ENCODE assay signal across 8 cellular contexts in genomic region chr5:122844916-122845252, GRCh38. TPM values are rescaled to one million over a fixed set of nuclear protein-coding genes. Genes with fewer than 3 reads are reported as not detected.
DNase-seq lines count a peak whose midpoint lies in the region; ATAC-seq, FAIRE-seq and TF ChIP-seq lines count a peak whose summit lies in the region.

No MANE protein-coding gene starts in this region.

- intact Hi-C loops in colonic mucosa (cut with DNase I), result no loop called here

- TF ChIP-seq CTCF in colonic mucosa (IDR thresholded peaks at IDR 0.05), result no peak

- H3K27me3 ChIP-seq in HUES6 (ENCODE audit: control insufficient read depth, insufficient read depth, low read length) (peaks cover 9% of the 10 kb centered on the region; the same call in 1 of the 2 replicates), colonic mucosa (no peaks in the 10 kb centered on the region), mucosa of stomach (ENCODE audit: control insufficient read depth, insufficient read depth, low read length) (no peaks in the 10 kb centered on the region)

- peaks cover 24% of the 10 kb centered on the region for H3K4me1 ChIP-seq in HUES6 (ENCODE audit: control insufficient read depth, insufficient read depth, low read length)
- no peaks in the 10 kb centered on the region for H3K4me1 ChIP-seq in colonic mucosa
- peaks cover 8% of the 10 kb centered on the region for H3K4me1 ChIP-seq in mucosa of stomach (ENCODE audit: control insufficient read depth, insufficient read depth, low read length)

- H3K9me3 ChIP-seq in HUES6 (ENCODE audit: control insufficient read depth, insufficient read depth, low read depth, low read length) (no peaks in the 10 kb centered on the region), colonic mucosa (no peaks in the 10 kb centered on the region), mucosa of stomach (ENCODE audit: control insufficient read depth, low read length) (no peaks in the 10 kb centered on the region)

- H3K27ac ChIP-seq in HUES6 (ENCODE audit: low read depth, low read length) (peak overlapping the region; percentile 23; the same call in 1 of the 2 replicates), colonic mucosa (peak overlapping the region; percentile 83)

- peak; percentile 14 for FAIRE-seq in GM12892 (lab: Jason Lieb, UNC)

- ATAC-seq in GM21515 (IDR thresholded peaks at IDR 0.05; ENCODE audit: unreplicated experiment), result peak; percentile 54

- H3K36me3 ChIP-seq in HUES6 (ENCODE audit: control insufficient read depth, insufficient read depth, low read length), result no peaks in the 10 kb centered on the region
- no peaks in the 10 kb centered on the region for H3K36me3 ChIP-seq in colonic mucosa
- no peaks in the 10 kb centered on the region for H3K36me3 ChIP-seq in mucosa of stomach (ENCODE audit: control insufficient read depth, insufficient read depth, low read length)

- DNase-seq in GM12892 (ENCODE audit: insufficient read length) (no peak), colonic mucosa (no peak), SK-N-DZ (ENCODE audit: low spot score) (no peak), iPS-NIHi7 (ENCODE audit: extremely low spot score) (no peak), hepatic stellate cell (ENCODE audit: low spot score) (no peak)

- H3K9ac ChIP-seq in HUES6 (ENCODE audit: low read length), result peak overlapping the region; percentile 79
- H3K9ac ChIP-seq in colonic mucosa (ENCODE audit: low read depth in 2 of 2, low read length in 2 of 2), result peak overlapping the region; percentile 78 to 82
- peak overlapping the region; percentile 82 for H3K9ac ChIP-seq in mucosa of stomach (ENCODE audit: low read length)

- TF ChIP-seq POLR2A in GM12892 (IDR thresholded peaks at IDR 0.05; ENCODE audit: low read depth, low read length), result no peak

- peak overlapping the region; percentile 87 for H3K4me3 ChIP-seq in HUES6 (ENCODE audit: low read depth, low read length)
- H3K4me3 ChIP-seq in colonic mucosa, result peak overlapping the region; percentile 67
- peak overlapping the region; percentile 74 for H3K4me3 ChIP-seq in mucosa of stomach (ENCODE audit: low read length)

RNA-seq across cellular contexts. Expression of gene SNX24, which starts 0.5 kb away (rescaled TPM):
- 2.7 TPM for polyA plus RNA-seq in GM12892 (2012; ENCODE audit: missing spikeins)
- 10 to 100 TPM in 1 of 2 donors, 1 to 10 TPM in 1; 8.8 to 17.0 TPM for total RNA-seq in colonic mucosa
- 11.8 and 15.7 TPM in 2 replicates for polyA plus RNA-seq in SK-N-DZ (2014; cell fraction: cytosol; rRNA removed)
- 8.3 and 11.0 TPM in 2 replicates for polyA plus RNA-seq in SK-N-DZ (2014; cell fraction: nucleus; rRNA removed)
